13 cellular contexts compared by ENCODE assay signal in genomic region chr12:119901670-119902069, GRCh38. TPM values are rescaled to one million over a fixed set of nuclear protein-coding genes. Genes with fewer than 3 reads are reported as not detected.
A peak's percentile ranks its signal among the peaks of the same experiment; 100 is the strongest.
DNase-seq lines count a peak whose midpoint lies in the region; ATAC-seq, FAIRE-seq and TF ChIP-seq lines count a peak whose summit lies in the region.
"Had no signal": no experiment of that assay in that cellular context is flagged by ENCODE, and none has a peak within 500 bp of the region (broad histone marks: within the 10 kb centered on the region; RNA-seq: fewer than 3 reads in every experiment).

No MANE protein-coding gene starts in this region.

- TF ChIP-seq EP300 in SK-N-SH (IDR thresholded peaks at IDR 0.05; ENCODE audit: borderline replicate concordance in 1 of 2, low read depth in 1 of 2, low read length in 1 of 2) (no peak), GM12878 (IDR thresholded peaks at IDR 0.05; ENCODE audit: borderline replicate concordance in 1 of 2, control insufficient read depth in 1 of 2, low read depth in 2 of 2, low read length in 2 of 2) (no peak)

- FAIRE-seq in GM12878 (lab: Jason Lieb, UNC) (no peak), pancreas (lab: Jason Lieb, UNC) (peak; percentile 20)
- FAIRE-seq: HTR-8/SVneo had no signal

- no peaks in the 10 kb centered on the region for H3K27me3 ChIP-seq in SK-N-SH (ENCODE audit: insufficient read depth)
- H3K27me3 ChIP-seq in SU-DHL-6 (ENCODE audit: low read length): no peaks in the 10 kb centered on the region
- no peaks in the 10 kb centered on the region for H3K27me3 ChIP-seq in GM12878 (replicated peaks in 1 of 2; ENCODE audit: control insufficient read depth in 2 of 2, insufficient read depth in 2 of 2, low read length in 1 of 2)
- H3K27me3 ChIP-seq in pancreas: no peaks in the 10 kb centered on the region
- H3K27me3 ChIP-seq in HAP-1 (ENCODE audit: low read depth): no peaks in the 10 kb centered on the region
- H3K27me3 ChIP-seq: BLaER1 had no signal

- WGBS in SK-N-SH (ENCODE audit: low lambda C conversion rate): 58% methylated on average over 2 of the region's 2 CpGs
- WGBS in GM12878 (ENCODE audit: insufficient coverage, insufficient replicate concordance, low lambda C conversion rate, missing lambda C conversion rate): 4% methylated on average over 2 of the region's 2 CpGs
- 62 to 63% methylated on average over 2 of the region's 2 CpGs for WGBS in pancreas, 2 donors

- no peaks in the 10 kb centered on the region for H4K20me1 ChIP-seq in SK-N-SH (ENCODE audit: insufficient read depth)
- no peaks in the 10 kb centered on the region for H4K20me1 ChIP-seq in SU-DHL-6 (ENCODE audit: low read depth, low read length)
- no peaks in the 10 kb centered on the region for H4K20me1 ChIP-seq in GM12878 (ENCODE audit: control insufficient read depth, insufficient read depth)
- H4K20me1 ChIP-seq: BLaER1 had no signal

- H2AFZ ChIP-seq in SK-N-SH (ENCODE audit: low read depth) (peak overlapping the region; percentile 57; the same call in 1 of the 2 replicates), SU-DHL-6 (ENCODE audit: low read depth, low read length, severe bottlenecking) (peak overlapping the region; percentile 89), GM12878 (ENCODE audit: control insufficient read depth, low read depth, low read length) (peak overlapping the region; percentile 73)
- H2AFZ ChIP-seq: GM23338 had no signal

- CTCF ChIA-PET in SK-N-SH (lab: Yijun Ruan, JAX): interaction anchor here (0.7 to 2.8 kb wide), 6 partner anchors 8 to 121 kb away, joined by 3 to 8 read pairs (median 4); no protein-coding TSS in a partner anchor
- CTCF ChIA-PET in GM12878 (lab: Yijun Ruan, JAX): interaction anchor here (0.8 to 1.9 kb wide), 6 partner anchors 8 to 206 kb away, joined by 3 to 8 read pairs (median 4); no protein-coding TSS in a partner anchor

- H3K9me2 ChIP-seq in SK-N-SH (no peaks in the 10 kb centered on the region), SU-DHL-6 (replicated peaks; ENCODE audit: insufficient read depth, low read length) (no peaks in the 10 kb centered on the region)

- H3K9me3 ChIP-seq in SK-N-SH (no peaks in the 10 kb centered on the region), SU-DHL-6 (ENCODE audit: insufficient read depth, low read length) (no peaks in the 10 kb centered on the region), GM12878 (replicated peaks; ENCODE audit: control insufficient read depth, insufficient read depth, low read length) (no peaks in the 10 kb centered on the region), pancreas (no peaks in the 10 kb centered on the region), HAP-1 (no peaks in the 10 kb centered on the region)
- H3K9me3 ChIP-seq: BLaER1, Caco-2 had no signal

- in situ Hi-C loops in GM12878 (cut with MboI): no loop called here
- in situ Hi-C loops in HAP-1 (cut with MboI; ENCODE audit: low sequenced_read_pairs): no loop called here

- DNase-seq in SK-N-SH (no peak), GM12878 (ENCODE audit: low read depth, low spot score) (no peak), pancreas (no peak), HAP-1 (ENCODE audit: low spot score in 2 of 2) (no peak), DMS53 treated with DMSO at 0.1 percent for 48 hours (lab: John Stamatoyannopoulos, UW; ENCODE audit: unreplicated experiment) (no peak)

- no peak overlapping the region for H3K27ac ChIP-seq in SK-N-SH (ENCODE audit: low read depth in 2 of 2, low read length in 1 of 2)
- no peak overlapping the region for H3K27ac ChIP-seq in SU-DHL-6 (ENCODE audit: low read depth, low read length)
- no peak overlapping the region for H3K27ac ChIP-seq in GM12878 (ENCODE audit: control insufficient read depth, insufficient read depth)
- no peak overlapping the region for H3K27ac ChIP-seq in pancreas
- H3K27ac ChIP-seq: 22Rv1, BLaER1 had no signal

- H3K4me1 ChIP-seq in SK-N-SH (ENCODE audit: control insufficient read depth in 1 of 2, insufficient read depth in 2 of 2, low read depth in 1 of 2, low read length in 1 of 2): no peaks in the 10 kb centered on the region
- H3K4me1 ChIP-seq in GM12878 (ENCODE audit: control insufficient read depth, insufficient read depth, low read length): no peaks in the 10 kb centered on the region
- no peaks in the 10 kb centered on the region for H3K4me1 ChIP-seq in pancreas
- no peaks in the 10 kb centered on the region for H3K4me1 ChIP-seq in HAP-1
- H3K4me1 ChIP-seq: BLaER1, Caco-2 had no signal

- no peak overlapping the region for H3K4me2 ChIP-seq in SK-N-SH
- peak overlapping the region; percentile 33 for H3K4me2 ChIP-seq in SU-DHL-6 (ENCODE audit: low read depth, low read length, poor library complexity, severe bottlenecking)
- H3K4me2 ChIP-seq in GM12878 (ENCODE audit: control insufficient read depth, insufficient read depth): no peak overlapping the region
- H3K4me2 ChIP-seq: BLaER1, GM23338 had no signal

- TF ChIP-seq RAD21 in SK-N-SH (IDR thresholded peaks at IDR 0.05; ENCODE audit: low read length) (no peak), GM12878 (IDR thresholded peaks at IDR 0.05; ENCODE audit: insufficient read depth, low read depth, low read length) (no peak)

- intact Hi-C loops in GM12878 (cut with micrococcal nuclease; ENCODE audit: unreplicated experiment): loop anchor here (5.0 to 10.0 kb wide), 2 partner anchors 207 to 234 kb away; partner anchors contain the start of gene PRKAB1
- intact Hi-C loops in pancreas (cut with DNase I): no loop called here

- no peak for TF ChIP-seq POLR2A in GM12878 (IDR thresholded peaks at IDR 0.05; ENCODE audit: low read depth, low read length)

- H3F3A ChIP-seq in SK-N-SH (replicated peaks; ENCODE audit: insufficient read depth) (no peaks in the 10 kb centered on the region), SU-DHL-6 (ENCODE audit: insufficient read depth) (no peaks in the 10 kb centered on the region)

- POLR2A ChIA-PET in SK-N-SH (lab: Yijun Ruan, JAX) (no interaction called here), GM12878 (lab: Charles Lee) (interaction anchor here (0.6 kb wide), 1 partner anchor 98 kb away, joined by 4 read pairs; no protein-coding TSS in a partner anchor)

- H3K79me2 ChIP-seq in SK-N-SH (ENCODE audit: insufficient read depth) (no peaks in the 10 kb centered on the region), SU-DHL-6 (ENCODE audit: insufficient read depth, low read length) (no peaks in the 10 kb centered on the region), GM12878 (ENCODE audit: control insufficient read depth, insufficient read depth, low read length) (no peaks in the 10 kb centered on the region)

- no peak for ATAC-seq in SK-N-SH treated with all-trans-retinoic acid at 6 μM for 48 hours
- ATAC-seq in GM12878: no peak
- no peak for ATAC-seq in pancreas
- no peak for ATAC-seq in GM19463 (IDR thresholded peaks at IDR 0.05; ENCODE audit: unreplicated experiment)

- RAD21 ChIA-PET in GM12878 (lab: Charles Lee; ENCODE audit: unreplicated experiment): interaction anchor here (0.9 to 1.4 kb wide), 3 partner anchors 121 to 243 kb away, joined by 3 read pairs; no protein-coding TSS in a partner anchor

- no TSS peak for BruUV-seq in GM12878 (replicated peaks; lab: Mats Ljungman, UMichigan)

- no peak overlapping the region; a peak in 1 of 4 replicates for H3K4me3 ChIP-seq in SK-N-SH (ENCODE audit: low read depth in 2 of 2, low read length in 1 of 2)
- H3K4me3 ChIP-seq in SU-DHL-6 (ENCODE audit: insufficient read depth, low read length, poor library complexity, severe bottlenecking): no peak overlapping the region
- H3K4me3 ChIP-seq in GM12878: no peak overlapping the region
- no peak overlapping the region for H3K4me3 ChIP-seq in pancreas
- no peak overlapping the region for H3K4me3 ChIP-seq in HAP-1
- H3K4me3 ChIP-seq: BLaER1, GM23338 had no signal

- no peak overlapping the region for H3K9ac ChIP-seq in SK-N-SH
- H3K9ac ChIP-seq in SU-DHL-6 (ENCODE audit: low read length): no peak overlapping the region
- H3K9ac ChIP-seq in GM12878 (ENCODE audit: control insufficient read depth, insufficient read depth, low read length): no peak overlapping the region
- H3K9ac ChIP-seq: BLaER1 had no signal

- H3K36me3 ChIP-seq in SK-N-SH (replicated peaks in 1 of 2; ENCODE audit: control insufficient read depth in 1 of 2, insufficient read depth in 2 of 2, low read length in 1 of 2) (no peaks in the 10 kb centered on the region), SU-DHL-6 (ENCODE audit: low read length) (no peaks in the 10 kb centered on the region), GM12878 (ENCODE audit: control insufficient read depth in 2 of 2, insufficient read depth in 2 of 2, low read length in 1 of 2) (no peaks in the 10 kb centered on the region), pancreas (no peaks in the 10 kb centered on the region), HAP-1 (replicated peaks) (no peaks in the 10 kb centered on the region)
- H3K36me3 ChIP-seq: BLaER1 had no signal

- TF ChIP-seq CTCF in SK-N-SH (IDR thresholded peaks at IDR 0.05) (no peak), SU-DHL-6 (IDR thresholded peaks at IDR 0.05; ENCODE audit: insufficient read depth, low read length, poor library complexity, severe bottlenecking) (no peak), GM12878 (IDR thresholded peaks at IDR 0.05 in 2 of 3, conservative IDR thresholded peaks at IDR 0.05 in 1 of 3; ENCODE audit: control insufficient read depth in 2 of 3, extremely low read depth in 1 of 3, insufficient read depth in 1 of 3, low read depth in 3 of 3, low read length in 3 of 3) (no peak), pancreas (IDR thresholded peaks at IDR 0.05) (no peak)

- SMC1A ChIA-PET in GM12878 (lab: Charles Lee; ENCODE audit: uncharacterized antibody, unreplicated experiment): interaction anchor here (0.8 to 1.5 kb wide), 5 partner anchors 9 to 292 kb away, joined by 3 to 4 read pairs (median 3); no protein-coding TSS in a partner anchor

RNA-seq across cellular contexts. Expression of gene CIT, which starts 24.6 kb away (rescaled TPM):
- 5.7 and 7.7 TPM in 2 replicates for polyA plus RNA-seq in SK-N-SH (2012; rRNA removed)
- polyA plus RNA-seq in SK-N-SH (2012; cell fraction: cytosol; rRNA removed): 3.0 and 4.6 TPM in 2 replicates
- polyA plus RNA-seq in SK-N-SH (2012; cell fraction: nucleus; rRNA removed): 17.8 and 19.8 TPM in 2 replicates
- 114 and 127 TPM in 2 replicates for total RNA-seq in GM12878 (2013; cell fraction: nucleolus; rRNA removed)
- 15.0 and 21.2 TPM in 2 replicates for total RNA-seq in GM12878 (2014; rRNA removed)
- total RNA-seq in GM12878 (2014; rRNA removed; fragmentation: Illumina TruSeq; extraction: Trizol): 14.0 and 14.5 TPM in 2 replicates
- 35.7 and 38.2 TPM in 2 replicates for total RNA-seq in GM12878 (2021)
- polyA plus RNA-seq in GM12878 (2011; ENCODE audit: low read depth): 7.4 TPM
- 17.0 and 22.0 TPM in 2 replicates for polyA plus RNA-seq in GM12878 (2011; rRNA removed)
- polyA plus RNA-seq in GM12878 (2011; cell fraction: cytosol; rRNA removed): 17.1 and 17.4 TPM in 2 replicates
- polyA plus RNA-seq in GM12878 (2011; cell fraction: nucleus; rRNA removed): 55.6 and 64.8 TPM in 2 replicates
- 11.4 and 11.6 TPM in 2 replicates for polyA plus RNA-seq in GM12878 (2012)
- 13.7 and 14.8 TPM in 2 replicates for polyA plus RNA-seq in GM12878 (2014; fragmentation: Illumina TruSeq; extraction: Trizol)
- 1 to 10 TPM; 1.0 to 1.8 TPM for polyA plus RNA-seq in GM12878 (2014; fragmentation: Nextera tagmentation; extraction: Ambion mirVana)
- 18.6 and 24.1 TPM in 2 replicates for polyA plus RNA-seq in GM12878 (2014; rRNA removed)
- 10 to 100 TPM; 12.9 to 17.9 TPM for polyA plus RNA-seq in GM12878 (2016; fragmentation: Nextera tagmentation; extraction: Ambion mirVana)
- polyA minus RNA-seq in GM12878 (2011; rRNA and poly(A)+ RNA removed): 41.1 and 47.0 TPM in 2 replicates
- polyA minus RNA-seq in GM12878 (2011; cell fraction: cytosol; rRNA and poly(A)+ RNA removed): 13.9 and 20.6 TPM in 2 replicates
- polyA minus RNA-seq in GM12878 (2011; cell fraction: nucleus; rRNA and poly(A)+ RNA removed): 34.3 and 57.8 TPM in 2 replicates
- total RNA-seq in pancreas: 1 to 10 TPM in 2 of 6 donors, under 1 TPM in 4; 0.56 to 2.7 (median 0.84) TPM
- polyA plus RNA-seq in pancreas: 1 to 10 TPM in 1 of 2 donors, under 1 TPM in 1; 0.38 to 1.0 TPM
